ENCODE assay signal across 8 cellular contexts in the genomic region with DNA sequence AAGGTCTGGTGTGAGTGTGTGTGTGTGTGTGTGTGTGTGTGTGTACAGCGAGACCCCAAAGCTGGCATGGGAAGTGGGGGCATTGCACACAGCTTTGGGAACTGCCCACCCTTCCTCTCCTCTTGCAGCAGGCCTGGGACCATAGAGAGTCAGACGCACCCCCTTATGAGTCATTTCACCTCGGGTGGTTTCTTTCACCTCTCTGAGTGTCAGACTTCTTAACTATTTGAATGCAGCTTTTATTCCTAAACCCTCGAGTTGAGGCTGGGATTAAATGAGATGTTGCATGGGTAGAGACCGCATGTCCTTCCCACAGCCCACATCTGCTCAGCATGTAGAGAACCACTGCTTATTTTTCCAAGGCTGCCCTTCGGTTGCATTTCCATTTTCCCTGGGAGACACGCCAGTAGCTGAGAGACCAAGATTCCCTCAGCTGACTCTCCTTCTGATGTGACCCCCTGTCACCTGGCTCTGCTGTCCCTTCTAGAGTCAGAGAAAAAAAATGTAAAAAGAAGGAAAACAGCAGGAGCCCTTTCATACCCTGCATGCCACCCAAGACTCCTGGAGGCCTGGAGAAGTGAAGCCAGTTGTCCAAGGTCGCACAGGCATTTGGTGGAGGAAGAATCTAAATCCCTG.
DNase-seq lines count a peak whose midpoint lies in the region; ATAC-seq, FAIRE-seq and TF ChIP-seq lines count a peak whose summit lies in the region.

No MANE protein-coding gene starts in this region.

- peak; percentile 50 for FAIRE-seq in GM12892 (lab: Jason Lieb, UNC)

- TF ChIP-seq CTCF in WERI-Rb-1 (IDR thresholded peaks at IDR 0.05; ENCODE audit: low read depth, low read length): no peak
- no peak for TF ChIP-seq CTCF in osteoblast (IDR thresholded peaks at IDR 0.05; ENCODE audit: extremely low read depth, low read depth, low read length)

- H3K27ac ChIP-seq in WERI-Rb-1 (0 out of 2 replicates have a peak overlapping the region, but pooled peaks have one; percentile 2), osteoblast (ENCODE audit: low read depth, low read length) (no peak overlapping the region)

- H3K4me2 ChIP-seq in osteoblast (ENCODE audit: insufficient read depth, low read length): no peak overlapping the region

- no peak overlapping the region for H2AFZ ChIP-seq in osteoblast (ENCODE audit: low read length)

- H3K79me2 ChIP-seq in osteoblast (ENCODE audit: insufficient read depth, low read length): no peaks in the 10 kb centered on the region

- H3K9me3 ChIP-seq in WERI-Rb-1 (ENCODE audit: severe bottlenecking) (peaks cover 2% of the 10 kb centered on the region), osteoblast (ENCODE audit: low read depth, low read length) (no peaks in the 10 kb centered on the region)

- peak; percentile 47 for ATAC-seq in HG02571 (IDR thresholded peaks at IDR 0.05; ENCODE audit: unreplicated experiment)
- no peak for ATAC-seq in HG02759 (IDR thresholded peaks at IDR 0.05; ENCODE audit: unreplicated experiment)
- no peak for ATAC-seq in HG03135 (IDR thresholded peaks at IDR 0.05; ENCODE audit: unreplicated experiment)

- peaks cover 35% of the 10 kb centered on the region for H3K4me1 ChIP-seq in osteoblast (ENCODE audit: insufficient read depth, low read length)

- TF ChIP-seq POLR2A in GM12892 (IDR thresholded peaks at IDR 0.05; ENCODE audit: low read depth, low read length): no peak

- H3K4me3 ChIP-seq in WERI-Rb-1 (ENCODE audit: low read depth, low read length): no peak overlapping the region
- no peak overlapping the region for H3K4me3 ChIP-seq in osteoblast (ENCODE audit: insufficient read depth, low read length)

- no peak for DNase-seq in GM12892 (ENCODE audit: insufficient read length)
- no peak for DNase-seq in WERI-Rb-1
- DNase-seq in osteoblast (ENCODE audit: insufficient read length, low spot score, missing footprints): peak; percentile 88
- no peak for DNase-seq in DMS79 (lab: John Stamatoyannopoulos, UW)
- DNase-seq in hippocampal formation (lab: John Stamatoyannopoulos, UW): no peak

- no peaks in the 10 kb centered on the region for H3K27me3 ChIP-seq in WERI-Rb-1 (ENCODE audit: insufficient read depth, low read depth, severe bottlenecking)
- H3K27me3 ChIP-seq in osteoblast (ENCODE audit: insufficient read depth, low read length): no peaks in the 10 kb centered on the region

- H3K36me3 ChIP-seq in WERI-Rb-1 (no peaks in the 10 kb centered on the region), osteoblast (ENCODE audit: insufficient read depth, low read length) (no peaks in the 10 kb centered on the region)

- H4K20me1 ChIP-seq in osteoblast (ENCODE audit: insufficient read depth, low read length): no peaks in the 10 kb centered on the region
